Comparison of ENCODE assay signal across 8 cellular contexts in the genomic region with DNA sequence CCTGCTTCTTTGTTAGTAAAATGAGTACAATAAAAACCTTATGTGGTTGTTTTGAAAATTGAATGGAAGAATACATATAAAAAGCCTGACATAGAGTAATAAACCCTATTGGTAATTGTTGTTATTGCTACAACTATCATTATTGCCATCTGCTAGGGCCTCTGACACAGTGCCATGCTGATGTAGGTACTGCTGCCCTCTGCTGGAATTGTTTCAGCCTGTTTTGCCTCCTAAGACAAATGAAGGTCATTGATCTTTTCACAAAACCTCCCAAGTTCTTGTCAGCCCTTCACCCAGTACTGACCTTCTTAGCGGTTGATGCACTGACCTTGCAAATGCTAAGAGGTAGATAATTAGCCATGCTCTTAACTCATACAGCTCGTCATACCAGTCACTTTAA.
DNase-seq lines count a peak whose midpoint lies in the region; ATAC-seq, FAIRE-seq and TF ChIP-seq lines count a peak whose summit lies in the region.

No MANE protein-coding gene starts in this region.

- TF ChIP-seq CTCF in LNCAP (IDR thresholded peaks at IDR 0.05), result peak; percentile 45
- peak; percentile 45 for TF ChIP-seq CTCF in cardiac fibroblast (IDR thresholded peaks at IDR 0.05; ENCODE audit: low read depth, low read length)
- peak; percentile 38 for TF ChIP-seq CTCF in osteocyte (IDR thresholded peaks at IDR 0.05)

- peaks cover 5% of the 10 kb centered on the region for H3K4me1 Mint-ChIP-seq in osteocyte (ENCODE audit: unreplicated experiment)
- H3K4me1 Mint-ChIP-seq in stimulated activated memory B cell treated with anti-CD40 and anti-IgM and Interleukin-4, amounts not matched to agents 10 μg/mL and 1 μg/mL and 100 μg/mL, for 72 hours, result no peaks in the 10 kb centered on the region

- H3K4me3 Mint-ChIP-seq in osteocyte (ENCODE audit: unreplicated experiment), result no peak overlapping the region
- no peak overlapping the region for H3K4me3 Mint-ChIP-seq in stimulated activated memory B cell treated with anti-CD40 and anti-IgM and Interleukin-4, amounts not matched to agents 10 μg/mL and 1 μg/mL and 100 μg/mL, for 72 hours

- no peak for FAIRE-seq in GM19239 (lab: Jason Lieb, UNC)

- H3K36me3 Mint-ChIP-seq in osteocyte (ENCODE audit: unreplicated experiment), result no peaks in the 10 kb centered on the region
- H3K36me3 Mint-ChIP-seq in stimulated activated memory B cell treated with anti-CD40 and anti-IgM and Interleukin-4, amounts not matched to agents 10 μg/mL and 1 μg/mL and 100 μg/mL, for 72 hours, result no peaks in the 10 kb centered on the region

- no peak overlapping the region for H3K27ac Mint-ChIP-seq in osteocyte (ENCODE audit: unreplicated experiment)
- no peak overlapping the region for H3K27ac Mint-ChIP-seq in stimulated activated memory B cell treated with anti-CD40 and anti-IgM and Interleukin-4, amounts not matched to agents 10 μg/mL and 1 μg/mL and 100 μg/mL, for 72 hours

- H3K9me3 Mint-ChIP-seq in osteocyte (ENCODE audit: unreplicated experiment), result no peaks in the 10 kb centered on the region
- no peaks in the 10 kb centered on the region for H3K9me3 Mint-ChIP-seq in stimulated activated memory B cell treated with anti-CD40 and anti-IgM and Interleukin-4, amounts not matched to agents 10 μg/mL and 1 μg/mL and 100 μg/mL, for 72 hours

- ATAC-seq in GM18517 (IDR thresholded peaks at IDR 0.05; ENCODE audit: unreplicated experiment), result peak; percentile 69
- ATAC-seq in stimulated activated memory B cell treated with anti-CD40 and anti-IgM and Interleukin-4, amounts not matched to agents 10 μg/mL and 1 μg/mL and 100 μg/mL, for 72 hours, result no peak

- H3K4me3 ChIP-seq in cardiac fibroblast (replicated peaks in 1 of 2; ENCODE audit: low read depth in 2 of 2, low read length in 2 of 2), result no peak overlapping the region

- H3K27me3 Mint-ChIP-seq in osteocyte (ENCODE audit: unreplicated experiment), result no peaks in the 10 kb centered on the region
- H3K27me3 Mint-ChIP-seq in stimulated activated memory B cell treated with anti-CD40 and anti-IgM and Interleukin-4, amounts not matched to agents 10 μg/mL and 1 μg/mL and 100 μg/mL, for 72 hours, result no peaks in the 10 kb centered on the region

- DNase-seq in AML-193 (lab: John Stamatoyannopoulos, UW) (peak; percentile 29 to 37), cardiac fibroblast (ENCODE audit: low read depth in 2 of 2) (peak; percentile 43 to 66), osteocyte (ENCODE audit: extremely low spot score, unreplicated experiment) (no peak), UCSD-AML1 (lab: John Stamatoyannopoulos, UW; ENCODE audit: unreplicated experiment) (no peak), GM19239 (ENCODE audit: insufficient read length, low spot score) (no peak)

Comparison
In these comparisons a context has a peak if more than half of its experiments do, and no peak if none do; other contexts are left out.
1. DNase-seq: peak in AML-193 (2 of 2) and cardiac fibroblast (2 of 2); none in osteocyte (single experiment), UCSD-AML1 (single experiment) and GM19239 (single experiment).
2. Peak in every context shown above with its lines, with median percentiles within 50 percentile points of each other: CTCF ChIP-seq.